ENCODE assay signal across 18 cellular contexts in genomic region chr5:176577312-176578176, GRCh38. TPM values are rescaled to one million over a fixed set of nuclear protein-coding genes. Genes with fewer than 3 reads are reported as not detected.
DNase-seq lines count a peak whose midpoint lies in the region; ATAC-seq, FAIRE-seq and TF ChIP-seq lines count a peak whose summit lies in the region.
"Had no signal": no experiment of that assay in that cellular context is flagged by ENCODE, and none has a peak within 500 bp of the region (broad histone marks: within the 10 kb centered on the region; RNA-seq: fewer than 3 reads in every experiment).

No MANE protein-coding gene starts in this region.

- H4K8ac ChIP-seq in H1 (ENCODE audit: extremely low read depth, insufficient read depth, low read length), result no peak overlapping the region

- ATAC-seq in GM21528 (IDR thresholded peaks at IDR 0.05; ENCODE audit: low FRiP score, unreplicated experiment), result no peak

- H3K9ac ChIP-seq in BLaER1 treated with 17β-estradiol and CSF1 and Interleukin-3, amounts not matched to agents 10 nM and 100 nM, result peak overlapping the region in 2 of 11 experiments; percentile 28 to 37; a peak in 2 of 22 replicates
- H3K9ac ChIP-seq in NT2/D1 (ENCODE audit: insufficient read length, low read depth) (peak overlapping the region; percentile 10), H1 (replicated peaks in 1 of 4; ENCODE audit: extremely low read depth in 1 of 4, low read depth in 3 of 4, low read length in 3 of 4) (no peak overlapping the region), neural cell (ENCODE audit: low read length) (no peak overlapping the region)
- H3K9ac ChIP-seq: KMS-11 had no signal

- in situ Hi-C loops in brain microvascular endothelial cell (cut with HindIII; ENCODE audit: low pct_ligation_motif_present, low sequenced_read_pairs), result no loop called here

- CTCF ChIA-PET in H1 (lab: Charles Lee; ENCODE audit: partially characterized antibody), result interaction anchor here (0.5 to 4.2 kb wide), 22 partner anchors 10 to 269 kb away, joined by 3 to 27 read pairs (median 6); partner anchors contain the start of genes CDHR2, EIF4E1B, RNF44 and SNCB

- H3K27ac ChIP-seq in BLaER1 treated with 17β-estradiol and CSF1 and Interleukin-3, amounts not matched to agents 10 nM and 100 nM, result no peak overlapping the region
- H3K27ac ChIP-seq in H1 (ENCODE audit: low read depth, low read length) (no peak overlapping the region), neural cell (ENCODE audit: low read length) (peak overlapping the region; percentile 12), brain microvascular endothelial cell (no peak overlapping the region)
- H3K27ac ChIP-seq: KMS-11 had no signal

- no peak overlapping the region for H3K4me3 ChIP-seq in BLaER1 treated with 17β-estradiol and CSF1 and Interleukin-3, amounts not matched to agents 10 nM and 100 nM
- H3K4me3 ChIP-seq in NT2/D1 (ENCODE audit: insufficient read length, low read depth), result no peak overlapping the region
- no peak overlapping the region for H3K4me3 ChIP-seq in H1 (ENCODE audit: extremely low read depth in 1 of 4, insufficient read depth in 2 of 4, low read depth in 3 of 4, low read length in 4 of 4)
- H3K4me3 ChIP-seq in neural cell (ENCODE audit: low read length), result no peak overlapping the region
- H3K4me3 ChIP-seq in brain microvascular endothelial cell (ENCODE audit: low read depth, low read length), result no peak overlapping the region
- H3K4me3 ChIP-seq: HAP-1 had no signal

- H3K18ac ChIP-seq in H1 (ENCODE audit: extremely low read depth, low read length), result no peak overlapping the region

- H3K4ac ChIP-seq in H1 (replicated peaks; ENCODE audit: insufficient read length, low read depth, low read length), result no peak overlapping the region

- 93% methylated on average over 32 of the region's 36 CpGs; no CpG with 5 or more reads in 1 of the 2 experiments for WGBS in H1 (ENCODE audit: extremely low coverage in 1 of 2, insufficient coverage in 1 of 2, insufficient read length in 1 of 2, insufficient replicate concordance in 2 of 2, low coverage in 1 of 2, low lambda C conversion rate in 2 of 2, missing lambda C conversion rate in 1 of 2), 2 experiments

- no peak overlapping the region for H3K23ac ChIP-seq in H1 (ENCODE audit: insufficient read length)

- FAIRE-seq in H1 (lab: Jason Lieb, UNC), result no peak
- FAIRE-seq: GM19239 had no signal

- TF ChIP-seq EP300 in H1 (IDR thresholded peaks at IDR 0.05; ENCODE audit: borderline replicate concordance in 1 of 2, low read depth in 2 of 2, low read length in 2 of 2) (no peak), neural cell (conservative IDR thresholded peaks at IDR 0.05; ENCODE audit: poor library complexity, severe bottlenecking) (no peak)

- H3K4me1 ChIP-seq in BLaER1 treated with 17β-estradiol and CSF1 and Interleukin-3, amounts not matched to agents 10 nM and 100 nM, result peaks cover 0 to 20% (median 15%) of the 10 kb centered on the region in 10 experiments; a peak in 12 of 20 replicates
- H3K4me1 ChIP-seq in NT2/D1 (ENCODE audit: insufficient read depth, insufficient read length) (peaks cover 2% of the 10 kb centered on the region), H1 (replicated peaks in 1 of 4; ENCODE audit: control insufficient read depth in 3 of 4, insufficient read depth in 4 of 4, low read length in 3 of 4) (peaks cover 0 to 2% (median under 1%) of the 10 kb centered on the region in 4 experiments; a peak in 1 of 7 replicates)
- H3K4me1 ChIP-seq: HAP-1 had no signal

- no peak overlapping the region for H2BK20ac ChIP-seq in H1 (ENCODE audit: low read length)

- no peak overlapping the region for H2AK5ac ChIP-seq in H1 (ENCODE audit: low read depth, low read length)

- H4K5ac ChIP-seq in H1 (ENCODE audit: insufficient read length, low read depth, low read length), result no peak overlapping the region

- no peak overlapping the region for H2BK5ac ChIP-seq in H1 (ENCODE audit: low read depth, low read length)

- H4K20me1 ChIP-seq in BLaER1 treated with 17β-estradiol and CSF1 and Interleukin-3, amounts not matched to agents 10 nM and 100 nM, result peaks cover 0 to 8% (median 0%) of the 10 kb centered on the region in 11 experiments; a peak in 2 of 22 replicates
- no peaks in the 10 kb centered on the region for H4K20me1 ChIP-seq in H1 (replicated peaks in 1 of 2; ENCODE audit: control insufficient read depth in 1 of 2, insufficient read depth in 2 of 2, low read length in 2 of 2)
- no peaks in the 10 kb centered on the region for H4K20me1 ChIP-seq in neural cell (ENCODE audit: insufficient read depth)

- no peaks in the 10 kb centered on the region for H3K79me1 ChIP-seq in H1 (ENCODE audit: low read depth, low read length)

- POLR2A ChIA-PET in H1 (lab: Charles Lee; ENCODE audit: partially characterized antibody), result interaction anchor here (0.9 to 1.7 kb wide), 5 partner anchors 20 to 189 kb away, joined by 4 read pairs; partner anchors contain the start of genes HIGD2A, NOP16 and RNF44

- H3K9me3 ChIP-seq in BLaER1 treated with 17β-estradiol and CSF1 and Interleukin-3, amounts not matched to agents 10 nM and 100 nM (replicated peaks in 1 of 11), result no peaks in the 10 kb centered on the region
- H3K9me3 ChIP-seq in NT2/D1 (ENCODE audit: insufficient read depth, low read length), result no peaks in the 10 kb centered on the region
- H3K9me3 ChIP-seq in H1 (ENCODE audit: insufficient read depth in 2 of 2, low read depth in 1 of 2, low read length in 1 of 2), result no peaks in the 10 kb centered on the region
- no peaks in the 10 kb centered on the region for H3K9me3 ChIP-seq in neural cell (ENCODE audit: low read length)
- H3K9me3 ChIP-seq: HAP-1 had no signal

- no peak for TF ChIP-seq RAD21 in H1 (IDR thresholded peaks at IDR 0.05 in 1 of 2, conservative IDR thresholded peaks at IDR 0.05 in 1 of 2; ENCODE audit: low read depth in 2 of 2, low read length in 2 of 2)
- TF ChIP-seq RAD21 in neural cell (conservative IDR thresholded peaks at IDR 0.05), result no peak

- no peaks in the 10 kb centered on the region for H3K9me2 ChIP-seq in neural cell (ENCODE audit: insufficient read depth, low read length)

- peak overlapping the region in 8 of 11 experiments; percentile 22 to 66 (median 52); a peak in 13 of 22 replicates for H3K4me2 ChIP-seq in BLaER1 treated with 17β-estradiol and CSF1 and Interleukin-3, amounts not matched to agents 10 nM and 100 nM
- H3K4me2 ChIP-seq in H1 (ENCODE audit: insufficient read depth in 1 of 2, low read depth in 2 of 2, low read length in 2 of 2), result no peak overlapping the region
- H3K4me2 ChIP-seq in neural cell (ENCODE audit: low read length), result no peak overlapping the region
- H3K4me2 ChIP-seq: KMS-11 had no signal

- no peak overlapping the region for H2AFZ ChIP-seq in H1 (ENCODE audit: low read length)
- H2AFZ ChIP-seq in neural cell (ENCODE audit: low read depth, low read length), result no peak overlapping the region

- H2BK12ac ChIP-seq in H1 (ENCODE audit: low read depth, low read length), result 0 out of 2 replicates have a peak overlapping the region, but pooled peaks have one; percentile 19

- H3K27me3 ChIP-seq in BLaER1 treated with 17β-estradiol and CSF1 and Interleukin-3, amounts not matched to agents 10 nM and 100 nM, result no peaks in the 10 kb centered on the region
- H3K27me3 ChIP-seq in NT2/D1 (ENCODE audit: insufficient read depth, insufficient read length) (no peaks in the 10 kb centered on the region), H1 (replicated peaks in 1 of 4; ENCODE audit: control insufficient read depth in 3 of 4, extremely low read depth in 1 of 4, insufficient read depth in 3 of 4, low read length in 3 of 4) (peaks cover 0 to 2% (median 0%) of the 10 kb centered on the region in 4 experiments; a peak in 2 of 7 replicates), neural cell (ENCODE audit: insufficient read depth, low read depth, low read length) (no peaks in the 10 kb centered on the region), brain microvascular endothelial cell (replicated peaks) (no peaks in the 10 kb centered on the region)

- no peak for TF ChIP-seq POLR2A in H1 (IDR thresholded peaks at IDR 0.05; ENCODE audit: control extremely low read depth in 1 of 2, low read depth in 2 of 2, low read length in 2 of 2)

- no peak overlapping the region for H2BK120ac ChIP-seq in H1 (replicated peaks; ENCODE audit: low read depth, low read length)

- no peak overlapping the region for H4K91ac ChIP-seq in H1 (replicated peaks; ENCODE audit: insufficient read length, low read length)

- H3F3A ChIP-seq in neural cell (ENCODE audit: insufficient read depth, low read length, poor library complexity, severe bottlenecking), result no peaks in the 10 kb centered on the region

- no peaks in the 10 kb centered on the region for H3K36me3 ChIP-seq in BLaER1 treated with 17β-estradiol and CSF1 and Interleukin-3, amounts not matched to agents 10 nM and 100 nM
- H3K36me3 ChIP-seq in NT2/D1 (ENCODE audit: insufficient read depth, insufficient read length, low read length) (no peaks in the 10 kb centered on the region), H1 (ENCODE audit: control insufficient read depth in 2 of 4, insufficient read depth in 4 of 4, low read length in 3 of 4) (no peaks in the 10 kb centered on the region), neural cell (ENCODE audit: insufficient read depth, low read length) (no peaks in the 10 kb centered on the region), brain microvascular endothelial cell (replicated peaks) (no peaks in the 10 kb centered on the region)
- H3K36me3 ChIP-seq: HAP-1 had no signal

- DNase-seq in NT2/D1 (ENCODE audit: low read depth, low spot score) (no peak), H1 (ENCODE audit: low read depth in 1 of 2, low spot score in 2 of 2) (no peak), NCI-H2171 (lab: John Stamatoyannopoulos, UW) (no peak), brain microvascular endothelial cell (no peak)
- DNase-seq in activated CD4-positive, alpha-beta T cell treated with anti-CD3 and anti-CD28 coated beads for 4 hours, result no peak
- DNase-seq: NCI-H1092; NCI-H2081 treated with DMSO at 0.1 percent for 48 hours; NK-92 treated with Interleukin-12 subunit alpha and Interleukin-12 subunit beta, amount 100 ng/mL, for 24 hours; OCI-M1 had no signal

- H3K56ac ChIP-seq in H1 (replicated peaks; ENCODE audit: insufficient read length, low read depth, low read length), result no peak overlapping the region

- H3K14ac ChIP-seq in H1 (ENCODE audit: insufficient read length), result no peak overlapping the region

- TF ChIP-seq CTCF in H1 (IDR thresholded peaks at IDR 0.05; ENCODE audit: control extremely low read depth in 1 of 3, insufficient read depth in 1 of 3, low read depth in 1 of 3, low read length in 3 of 3), result no peak
- no peak for TF ChIP-seq CTCF in neural cell (IDR thresholded peaks at IDR 0.05; ENCODE audit: poor library complexity, severe bottlenecking)
- TF ChIP-seq CTCF in brain microvascular endothelial cell (IDR thresholded peaks at IDR 0.05; ENCODE audit: low read depth, low read length, missing control alignments), result no peak

- H2BK15ac ChIP-seq in H1 (ENCODE audit: low read length), result peak overlapping the region; percentile 19; the same call in 1 of the 2 replicates

- H3K79me2 ChIP-seq in H1 (ENCODE audit: control insufficient read depth in 1 of 2, insufficient read depth in 2 of 2, low read length in 2 of 2) (no peaks in the 10 kb centered on the region), neural cell (replicated peaks; ENCODE audit: insufficient read depth, low read length) (no peaks in the 10 kb centered on the region)

- H3K23me2 ChIP-seq in H1 (ENCODE audit: low read depth, low read length), result no peaks in the 10 kb centered on the region

RNA-seq across cellular contexts. Expression of gene CDHR2, which starts 28.4 kb away (rescaled TPM):
- 0.43 and 0.69 TPM in 2 replicates for total RNA-seq in H1 (2021; fragmentation: NEBNext Ultra II Directional; extraction: Animal tissue kit (Norgen Biotek cat#: 25700))
- polyA plus RNA-seq in H1 (2011; rRNA removed) (0.02 and 0.06 TPM in 2 replicates), neural cell (0.38 and 1.0 TPM in 2 replicates)
- polyA plus RNA-seq in H1 (2011; cell fraction: cytosol; rRNA removed), result 0.04 TPM
- 0.26 TPM for polyA plus RNA-seq in H1 (2011; cell fraction: nucleus; rRNA removed)
- 0.08 to 0.52 TPM (median 0.25 TPM) in 3 of 4 replicates, not detected in the other for polyA plus RNA-seq in H1 (2012, experiment 1 of 2)
- polyA plus RNA-seq in H1 (2012, experiment 2 of 2), result not detected
- 0.04 TPM for polyA plus RNA-seq in H1 (2013, experiment 1 of 2)
- 0.02 TPM for polyA plus RNA-seq in H1 (2013, experiment 2 of 2)
- 0.06 and 0.17 TPM in 2 replicates for polyA minus RNA-seq in H1 (2011; rRNA and poly(A)+ RNA removed)
- polyA minus RNA-seq in H1 (2011; cell fraction: cytosol; rRNA and poly(A)+ RNA removed), result not detected
- 0.50 TPM for polyA minus RNA-seq in H1 (2011; cell fraction: nucleus; rRNA and poly(A)+ RNA removed)
- 0.49 and 0.93 TPM in 2 replicates for polyA minus RNA-seq in neural cell
- polyA plus RNA-seq: CD4-positive, CD25-positive, alpha-beta regulatory T cell had no signal

RNA-seq across cellular contexts. Expression of gene GPRIN1, which starts 32.4 kb away (rescaled TPM):
- 12.0 and 12.8 TPM in 2 replicates for total RNA-seq in H1 (2021; fragmentation: NEBNext Ultra II Directional; extraction: Animal tissue kit (Norgen Biotek cat#: 25700))
- polyA plus RNA-seq in H1 (2011; rRNA removed) (3.3 TPM in 2 replicates), neural cell (32.3 and 42.8 TPM in 2 replicates)
- 3.3 TPM for polyA plus RNA-seq in H1 (2011; cell fraction: cytosol; rRNA removed)
- polyA plus RNA-seq in H1 (2011; cell fraction: nucleus; rRNA removed), result 4.2 TPM
- polyA plus RNA-seq in H1 (2012, experiment 1 of 2), result 7.7 to 10.1 TPM (median 8.3 TPM) in 4 replicates
- 9.6 TPM for polyA plus RNA-seq in H1 (2012, experiment 2 of 2)
- 8.3 TPM for polyA plus RNA-seq in H1 (2013, experiment 1 of 2)
- 8.3 TPM for polyA plus RNA-seq in H1 (2013, experiment 2 of 2)
- 3.9 and 5.1 TPM in 2 replicates for polyA minus RNA-seq in H1 (2011; rRNA and poly(A)+ RNA removed)
- 6.2 TPM for polyA minus RNA-seq in H1 (2011; cell fraction: cytosol; rRNA and poly(A)+ RNA removed)
- 5.3 TPM for polyA minus RNA-seq in H1 (2011; cell fraction: nucleus; rRNA and poly(A)+ RNA removed)
- 87.6 and 94.2 TPM in 2 replicates for polyA minus RNA-seq in neural cell

RNA-seq across cellular contexts. Expression of gene RNF44, which starts 40.3 kb away (rescaled TPM):
- 164 and 178 TPM in 2 replicates for total RNA-seq in H1 (2021; fragmentation: NEBNext Ultra II Directional; extraction: Animal tissue kit (Norgen Biotek cat#: 25700))
- polyA plus RNA-seq in H1 (2011; rRNA removed) (54.7 and 109 TPM in 2 replicates), neural cell (22.2 and 27.0 TPM in 2 replicates)
- 42.9 TPM for polyA plus RNA-seq in H1 (2011; cell fraction: cytosol; rRNA removed)
- 283 TPM for polyA plus RNA-seq in H1 (2011; cell fraction: nucleus; rRNA removed)
- 101 to 137 TPM (median 120 TPM) in 4 replicates for polyA plus RNA-seq in H1 (2012, experiment 1 of 2)
- polyA plus RNA-seq in H1 (2012, experiment 2 of 2), result 87.2 TPM
- 97.6 TPM for polyA plus RNA-seq in H1 (2013, experiment 1 of 2)
- polyA plus RNA-seq in H1 (2013, experiment 2 of 2), result 91.7 TPM
- 15.9 and 24.4 TPM in 2 replicates for polyA minus RNA-seq in H1 (2011; rRNA and poly(A)+ RNA removed)
- 100 TPM for polyA minus RNA-seq in H1 (2011; cell fraction: cytosol; rRNA and poly(A)+ RNA removed)
- 120 TPM for polyA minus RNA-seq in H1 (2011; cell fraction: nucleus; rRNA and poly(A)+ RNA removed)
- polyA minus RNA-seq in neural cell, result 25.1 and 33.0 TPM in 2 replicates

RNA-seq across cellular contexts. Expression of gene SNCB, which starts 52.8 kb away (rescaled TPM):
- 5.9 and 6.9 TPM in 2 replicates for total RNA-seq in H1 (2021; fragmentation: NEBNext Ultra II Directional; extraction: Animal tissue kit (Norgen Biotek cat#: 25700))
- polyA plus RNA-seq in H1 (2011; rRNA removed) (4.2 and 8.9 TPM in 2 replicates), neural cell (10.1 and 12.5 TPM in 2 replicates)
- polyA plus RNA-seq in H1 (2011; cell fraction: cytosol; rRNA removed), result 5.6 TPM
- 4.7 TPM for polyA plus RNA-seq in H1 (2011; cell fraction: nucleus; rRNA removed)
- polyA plus RNA-seq in H1 (2012, experiment 1 of 2), result 4.3 to 7.8 TPM (median 6.9 TPM) in 4 replicates
- 8.0 TPM for polyA plus RNA-seq in H1 (2012, experiment 2 of 2)
- polyA plus RNA-seq in H1 (2013, experiment 1 of 2), result 6.2 TPM
- 5.8 TPM for polyA plus RNA-seq in H1 (2013, experiment 2 of 2)
- 0.41 and 0.54 TPM in 2 replicates for polyA minus RNA-seq in H1 (2011; rRNA and poly(A)+ RNA removed)
- 3.1 TPM for polyA minus RNA-seq in H1 (2011; cell fraction: cytosol; rRNA and poly(A)+ RNA removed)
- 2.5 TPM for polyA minus RNA-seq in H1 (2011; cell fraction: nucleus; rRNA and poly(A)+ RNA removed)
- 7.3 and 8.1 TPM in 2 replicates for polyA minus RNA-seq in neural cell
- total RNA-seq: Calu3; CD4-positive, CD25-positive, alpha-beta regulatory T cell; MCF 10A had no signal
- polyA plus RNA-seq: CD4-positive, CD25-positive, alpha-beta regulatory T cell had no signal

RNA-seq across cellular contexts. Expression of gene EIF4E1B, which starts 52.9 kb away (rescaled TPM):
- 0.63 and 0.97 TPM in 2 replicates for total RNA-seq in H1 (2021; fragmentation: NEBNext Ultra II Directional; extraction: Animal tissue kit (Norgen Biotek cat#: 25700))
- polyA plus RNA-seq in H1 (2011; rRNA removed), result 1.3 and 1.9 TPM in 2 replicates
- polyA plus RNA-seq in H1 (2011; cell fraction: cytosol; rRNA removed), result 3.3 TPM
- 4.1 TPM for polyA plus RNA-seq in H1 (2011; cell fraction: nucleus; rRNA removed)
- polyA plus RNA-seq in H1 (2012, experiment 1 of 2), result 2.1 to 3.5 TPM (median 2.7 TPM) in 4 replicates
- 1.1 TPM for polyA plus RNA-seq in H1 (2012, experiment 2 of 2)
- polyA plus RNA-seq in H1 (2013, experiment 1 of 2), result 0.53 TPM
- 0.77 TPM for polyA plus RNA-seq in H1 (2013, experiment 2 of 2)
- polyA minus RNA-seq in H1 (2011; rRNA and poly(A)+ RNA removed), result 0.54 and 0.80 TPM in 2 replicates
- polyA minus RNA-seq in H1 (2011; cell fraction: cytosol; rRNA and poly(A)+ RNA removed), result not detected
- 1.00 TPM for polyA minus RNA-seq in H1 (2011; cell fraction: nucleus; rRNA and poly(A)+ RNA removed)
- polyA plus RNA-seq in neural cell, result 0.82 TPM in 1 of 2 replicates, not detected in the other
- polyA minus RNA-seq in neural cell, result 1.5 TPM in 1 of 2 replicates, not detected in the other
- total RNA-seq: Calu3; CD4-positive, CD25-positive, alpha-beta regulatory T cell; MCF 10A had no signal
- polyA plus RNA-seq: CD4-positive, CD25-positive, alpha-beta regulatory T cell had no signal

Comparison
In these comparisons a context has a peak if more than half of its experiments do, and no peak if none do; other contexts are left out.
1. H3K4me2 ChIP-seq: peak in BLaER1 treated with 17β-estradiol and CSF1 and Interleukin-3, amounts not matched to agents 10 nM and 100 nM (8 of 11); none in H1 (0 of 2) and neural cell (single experiment).